1 cellular context compared by ENCODE assay signal in genomic region chr22:38490475-38490874, GRCh38.
TF ChIP-seq lines count a peak whose summit lies in the region.

No MANE protein-coding gene starts in this region.

TF ChIP-seq in GM12878, 131 proteins besides CTCF, POLR2A, EP300 and RAD21:
- TF ChIP-seq SMAD5 (IDR thresholded peaks at IDR 0.05; ENCODE audit: low read depth) (no peak), IKZF2 (IDR thresholded peaks at IDR 0.05) (no peak), NRF1 (conservative IDR thresholded peaks at IDR 0.05; ENCODE audit: low read depth, low read length) (no peak), TARDBP (IDR thresholded peaks at IDR 0.05; ENCODE audit: borderline replicate concordance) (no peak), E2F8 (IDR thresholded peaks at IDR 0.05; ENCODE audit: low read depth, partially characterized antibody) (no peak), RFX5 (IDR thresholded peaks at IDR 0.05; ENCODE audit: low read depth, low read length) (no peak), BRCA1 (IDR thresholded peaks at IDR 0.05; ENCODE audit: low read depth, low read length) (no peak), TAF1 (IDR thresholded peaks at IDR 0.05; ENCODE audit: borderline replicate concordance, low read depth, low read length) (no peak), ESRRA (IDR thresholded peaks at IDR 0.05; ENCODE audit: low read length) (no peak), MXI1 (IDR thresholded peaks at IDR 0.05; ENCODE audit: low read depth, low read length) (no peak), HDAC6 (IDR thresholded peaks at IDR 0.05; ENCODE audit: unreplicated experiment) (no peak), ZBED1 (IDR thresholded peaks at IDR 0.05; ENCODE audit: borderline replicate concordance) (no peak), RELA (IDR thresholded peaks at IDR 0.05; ENCODE audit: borderline replicate concordance, partially characterized antibody) (no peak)
- TF ChIP-seq, protein P1, sequence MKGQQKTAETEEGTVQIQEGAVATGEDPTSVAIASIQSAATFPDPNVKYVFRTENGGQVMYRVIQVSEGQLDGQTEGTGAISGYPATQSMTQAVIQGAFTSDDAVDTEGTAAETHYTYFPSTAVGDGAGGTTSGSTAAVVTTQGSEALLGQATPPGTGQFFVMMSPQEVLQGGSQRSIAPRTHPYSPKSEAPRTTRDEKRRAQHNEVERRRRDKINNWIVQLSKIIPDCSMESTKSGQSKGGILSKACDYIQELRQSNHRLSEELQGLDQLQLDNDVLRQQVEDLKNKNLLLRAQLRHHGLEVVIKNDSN (IDR thresholded peaks at IDR 0.05; ENCODE audit: borderline replicate concordance, extremely low read length, insufficient read depth, low read depth, low read length) = no peak
- TF ChIP-seq, protein P2, sequence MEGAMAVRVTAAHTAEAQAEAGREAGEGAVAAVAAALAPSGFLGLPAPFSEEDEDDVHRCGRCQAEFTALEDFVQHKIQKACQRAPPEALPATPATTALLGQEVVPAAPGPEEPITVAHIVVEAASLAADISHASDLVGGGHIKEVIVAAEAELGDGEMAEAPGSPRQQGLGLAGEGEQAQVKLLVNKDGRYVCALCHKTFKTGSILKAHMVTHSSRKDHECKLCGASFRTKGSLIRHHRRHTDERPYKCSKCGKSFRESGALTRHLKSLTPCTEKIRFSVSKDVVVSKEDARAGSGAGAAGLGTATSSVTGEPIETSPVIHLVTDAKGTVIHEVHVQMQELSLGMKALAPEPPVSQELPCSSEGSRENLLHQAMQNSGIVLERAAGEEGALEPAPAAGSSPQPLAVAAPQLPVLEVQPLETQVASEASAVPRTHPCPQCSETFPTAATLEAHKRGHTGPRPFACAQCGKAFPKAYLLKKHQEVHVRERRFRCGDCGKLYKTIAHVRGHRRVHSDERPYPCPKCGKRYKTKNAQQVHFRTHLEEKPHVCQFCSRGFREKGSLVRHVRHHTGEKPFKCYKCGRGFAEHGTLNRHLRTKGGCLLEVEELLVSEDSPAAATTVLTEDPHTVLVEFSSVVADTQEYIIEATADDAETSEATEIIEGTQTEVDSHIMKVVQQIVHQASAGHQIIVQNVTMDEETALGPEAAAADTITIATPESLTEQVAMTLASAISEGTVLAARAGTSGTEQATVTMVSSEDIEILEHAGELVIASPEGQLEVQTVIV (IDR thresholded peaks at IDR 0.05; ENCODE audit: borderline replicate concordance, partially characterized antibody) = no peak
